ENCODE assay signal across 1 cellular context in the genomic region with DNA sequence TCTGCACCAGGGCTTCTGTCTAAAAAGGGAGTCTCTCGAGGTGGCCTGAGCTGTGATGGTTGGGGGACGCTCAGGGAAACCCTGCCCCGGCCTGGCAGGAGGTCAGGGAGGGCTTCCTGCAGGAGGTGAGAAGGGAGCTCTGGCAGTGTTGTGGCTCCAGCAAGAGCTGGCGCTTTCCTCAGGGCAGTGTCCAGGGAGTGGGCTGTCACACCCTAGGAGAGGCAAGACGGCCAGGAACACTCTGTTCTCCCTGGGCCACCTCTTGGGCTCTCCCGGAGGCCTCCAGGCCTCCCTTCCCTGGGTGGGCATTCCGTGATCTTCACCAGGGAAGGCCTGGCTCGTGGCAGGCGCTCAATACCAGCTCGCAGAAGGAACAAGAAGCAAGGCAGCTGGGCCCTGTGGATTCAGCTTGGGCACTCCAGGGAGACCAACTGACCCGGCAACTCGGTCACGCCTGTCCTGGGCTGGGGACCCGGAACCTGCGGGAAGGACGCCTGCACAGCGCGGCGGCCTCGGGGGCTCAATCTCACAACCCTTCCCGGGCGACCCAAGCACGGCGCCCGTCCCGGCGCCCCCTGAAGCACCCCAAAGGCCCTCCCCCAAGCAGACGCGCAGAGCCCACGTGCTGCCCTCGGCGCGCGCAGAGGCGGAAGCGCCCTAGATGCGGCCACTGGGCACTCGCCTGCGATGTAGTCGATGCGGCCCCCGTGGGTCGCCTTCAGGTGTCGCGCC.
TF ChIP-seq lines count a peak whose summit lies in the region.

No MANE protein-coding gene starts in this region.

TF ChIP-seq in K562, 482 proteins besides CTCF, POLR2A, EP300 and RAD21 (continued from another document and continues in another):
- TF ChIP-seq PATZ1 (CRISPR knock-in tag; IDR thresholded peaks at IDR 0.05; ENCODE audit: borderline replicate concordance) = no peak
- TF ChIP-seq, protein P1, sequence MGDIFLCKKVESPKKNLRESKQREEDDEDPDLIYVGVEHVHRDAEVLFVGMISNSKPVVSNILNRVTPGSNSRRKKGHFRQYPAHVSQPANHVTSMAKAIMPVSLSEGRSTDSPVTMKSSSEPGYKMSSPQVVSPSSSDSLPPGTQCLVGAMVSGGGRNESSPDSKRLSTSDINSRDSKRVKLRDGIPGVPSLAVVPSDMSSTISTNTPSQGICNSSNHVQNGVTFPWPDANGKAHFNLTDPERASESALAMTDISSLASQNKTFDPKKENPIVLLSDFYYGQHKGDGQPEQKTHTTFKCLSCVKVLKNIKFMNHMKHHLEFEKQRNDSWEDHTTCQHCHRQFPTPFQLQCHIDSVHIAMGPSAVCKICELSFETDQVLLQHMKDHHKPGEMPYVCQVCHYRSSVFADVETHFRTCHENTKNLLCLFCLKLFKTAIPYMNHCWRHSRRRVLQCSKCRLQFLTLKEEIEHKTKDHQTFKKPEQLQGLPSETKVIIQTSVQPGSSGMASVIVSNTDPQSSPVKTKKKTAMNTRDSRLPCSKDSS (IDR thresholded peaks at IDR 0.05; ENCODE audit: low read depth, partially characterized antibody) = no peak
- no peak for TF ChIP-seq RNF2 (IDR thresholded peaks at IDR 0.05)
- TF ChIP-seq, protein P2, sequence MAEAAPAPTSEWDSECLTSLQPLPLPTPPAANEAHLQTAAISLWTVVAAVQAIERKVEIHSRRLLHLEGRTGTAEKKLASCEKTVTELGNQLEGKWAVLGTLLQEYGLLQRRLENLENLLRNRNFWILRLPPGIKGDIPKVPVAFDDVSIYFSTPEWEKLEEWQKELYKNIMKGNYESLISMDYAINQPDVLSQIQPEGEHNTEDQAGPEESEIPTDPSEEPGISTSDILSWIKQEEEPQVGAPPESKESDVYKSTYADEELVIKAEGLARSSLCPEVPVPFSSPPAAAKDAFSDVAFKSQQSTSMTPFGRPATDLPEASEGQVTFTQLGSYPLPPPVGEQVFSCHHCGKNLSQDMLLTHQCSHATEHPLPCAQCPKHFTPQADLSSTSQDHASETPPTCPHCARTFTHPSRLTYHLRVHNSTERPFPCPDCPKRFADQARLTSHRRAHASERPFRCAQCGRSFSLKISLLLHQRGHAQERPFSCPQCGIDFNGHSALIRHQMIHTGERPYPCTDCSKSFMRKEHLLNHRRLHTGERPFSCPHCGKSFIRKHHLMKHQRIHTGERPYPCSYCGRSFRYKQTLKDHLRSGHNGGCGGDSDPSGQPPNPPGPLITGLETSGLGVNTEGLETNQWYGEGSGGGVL (CRISPR knock-in tag; IDR thresholded peaks at IDR 0.05) = no peak
- TF ChIP-seq HLTF (IDR thresholded peaks at IDR 0.05) = no peak
- peak; percentile 32 for TF ChIP-seq HMGN3 (IDR thresholded peaks at IDR 0.05; ENCODE audit: borderline replicate concordance, extremely low read depth, insufficient read length, low read depth, low read length)
- no peak for TF ChIP-seq IFI16 (CRISPR knock-in tag; IDR thresholded peaks at IDR 0.05)
- no peak for TF ChIP-seq C11orf30 (IDR thresholded peaks at IDR 0.05; ENCODE audit: low read depth)
- TF ChIP-seq MAFF (IDR thresholded peaks at IDR 0.05; ENCODE audit: low read length) = no peak
- peak; percentile 18 for TF ChIP-seq RBM22 (IDR thresholded peaks at IDR 0.05; ENCODE audit: low read depth, low read length, poor library complexity, severe bottlenecking)
- no peak for TF ChIP-seq ZNF445 (CRISPR knock-in tag; IDR thresholded peaks at IDR 0.05; ENCODE audit: low read depth)
- TF ChIP-seq TSC22D4 (tag; IDR thresholded peaks at IDR 0.05) = no peak
- 0 out of 2 replicates have a peak, but pooled peaks have one; percentile 16 for TF ChIP-seq ETS1 (conservative IDR thresholded peaks at IDR 0.05; ENCODE audit: control insufficient read depth, low read depth, low read length)
- no peak for TF ChIP-seq ZBTB40 (IDR thresholded peaks at IDR 0.05)
- peak; percentile 24; the same call in 1 of the 2 replicates for TF ChIP-seq ZBTB40 (CRISPR knock-in tag; IDR thresholded peaks at IDR 0.05)
- no peak for TF ChIP-seq ZNF644 (tag; IDR thresholded peaks at IDR 0.05; ENCODE audit: low read depth)
- TF ChIP-seq NR2C2 (CRISPR knock-in tag; IDR thresholded peaks at IDR 0.05) = peak; percentile 60
- TF ChIP-seq NR2C2 (tag; IDR thresholded peaks at IDR 0.05) = no peak; the same call in none of the 2 replicates
- no peak for TF ChIP-seq ZNF24 (IDR thresholded peaks at IDR 0.05)
- no peak for TF ChIP-seq POLR3G (IDR thresholded peaks at IDR 0.05; ENCODE audit: extremely low read depth, insufficient read length, insufficient replicate concordance)
- no peak for TF ChIP-seq NFXL1 (CRISPR knock-in tag; IDR thresholded peaks at IDR 0.05)
- peak; percentile 17 for TF ChIP-seq KDM5B (IDR thresholded peaks at IDR 0.05; ENCODE audit: insufficient replicate concordance, low read depth, low read length)
- TF ChIP-seq NR4A1 (CRISPR knock-in tag; IDR thresholded peaks at IDR 0.05) = peak; percentile 21; the same call in 1 of the 2 replicates
- no peak for TF ChIP-seq NR4A1 (tag; IDR thresholded peaks at IDR 0.05)
- TF ChIP-seq, protein P3, sequence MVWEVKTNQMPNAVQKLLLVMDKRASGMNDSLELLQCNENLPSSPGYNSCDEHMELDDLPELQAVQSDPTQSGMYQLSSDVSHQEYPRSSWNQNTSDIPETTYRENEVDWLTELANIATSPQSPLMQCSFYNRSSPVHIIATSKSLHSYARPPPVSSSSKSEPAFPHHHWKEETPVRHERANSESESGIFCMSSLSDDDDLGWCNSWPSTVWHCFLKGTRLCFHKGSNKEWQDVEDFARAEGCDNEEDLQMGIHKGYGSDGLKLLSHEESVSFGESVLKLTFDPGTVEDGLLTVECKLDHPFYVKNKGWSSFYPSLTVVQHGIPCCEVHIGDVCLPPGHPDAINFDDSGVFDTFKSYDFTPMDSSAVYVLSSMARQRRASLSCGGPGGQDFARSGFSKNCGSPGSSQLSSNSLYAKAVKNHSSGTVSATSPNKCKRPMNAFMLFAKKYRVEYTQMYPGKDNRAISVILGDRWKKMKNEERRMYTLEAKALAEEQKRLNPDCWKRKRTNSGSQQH (CRISPR knock-in tag; IDR thresholded peaks at IDR 0.05) = no peak
- TF ChIP-seq SMARCE1 (IDR thresholded peaks at IDR 0.05) = no peak
- no peak for TF ChIP-seq SREBF2 (CRISPR knock-in tag; IDR thresholded peaks at IDR 0.05)
- no peak for TF ChIP-seq ZKSCAN8 (CRISPR knock-in tag; IDR thresholded peaks at IDR 0.05)
- no peak; the same call in 1 of the 2 replicates for TF ChIP-seq AFF4 (CRISPR knock-in tag; IDR thresholded peaks at IDR 0.05)
- TF ChIP-seq CBX8 (IDR thresholded peaks at IDR 0.05; ENCODE audit: borderline replicate concordance, extremely low read depth, low read depth, low read length, poor library complexity, severe bottlenecking) = no peak
